ENCODE assay signal across 8 cellular contexts in genomic region chr1:235067396-235068154, GRCh38.
DNase-seq lines count a peak whose midpoint lies in the region; ATAC-seq and TF ChIP-seq lines count a peak whose summit lies in the region.

No MANE protein-coding gene starts in this region.

- TF ChIP-seq CTCF in activated CD8-positive, alpha-beta T cell treated with anti-CD3 and anti-CD28 coated beads for 36 hours (IDR thresholded peaks at IDR 0.05): no peak
- TF ChIP-seq CTCF in colonic mucosa (IDR thresholded peaks at IDR 0.05) (no peak), transverse colon (IDR thresholded peaks at IDR 0.05) (no peak)

- H3K9me3 Mint-ChIP-seq in activated CD8-positive, alpha-beta T cell treated with anti-CD3 and anti-CD28 coated beads for 36 hours: no peaks in the 10 kb centered on the region
- H3K9me3 Mint-ChIP-seq in activated CD8-positive, alpha-beta T cell treated with anti-CD3 and anti-CD28 coated beads, Interleukin-2, amount 10 ng/mL, durations not matched to agents 7 days and 5 days (ENCODE audit: insufficient read depth): no peaks in the 10 kb centered on the region
- H3K9me3 Mint-ChIP-seq in memory B cell: no peaks in the 10 kb centered on the region

- ATAC-seq in activated CD8-positive, alpha-beta T cell treated with anti-CD3 and anti-CD28 coated beads for 36 hours: peak; percentile 88
- ATAC-seq in activated CD8-positive, alpha-beta T cell treated with anti-CD3 and anti-CD28 coated beads, Interleukin-2, amount 10 ng/mL, durations not matched to agents 7 days and 5 days: no peak
- no peak for ATAC-seq in memory B cell (ENCODE audit: low read depth)
- no peak for ATAC-seq in GM18870 (IDR thresholded peaks at IDR 0.05; ENCODE audit: unreplicated experiment)

- H3K4me1 ChIP-seq in colonic mucosa: peaks cover 23% of the 10 kb centered on the region
- peaks cover 25 to 54% (median 31%) of the 10 kb centered on the region in 4 donors for H3K4me1 ChIP-seq in transverse colon

- H3K9ac ChIP-seq in colonic mucosa (ENCODE audit: low read depth in 2 of 2, low read length in 2 of 2): peak overlapping the region in 1 of 2 donors; percentile 70

- no peaks in the 10 kb centered on the region for H3K27me3 Mint-ChIP-seq in activated CD8-positive, alpha-beta T cell treated with anti-CD3 and anti-CD28 coated beads for 36 hours
- H3K27me3 Mint-ChIP-seq in activated CD8-positive, alpha-beta T cell treated with anti-CD3 and anti-CD28 coated beads, Interleukin-2, amount 10 ng/mL, durations not matched to agents 7 days and 5 days (ENCODE audit: low read depth): no peaks in the 10 kb centered on the region
- no peaks in the 10 kb centered on the region for H3K27me3 Mint-ChIP-seq in memory B cell

- CTCF ChIA-PET in activated CD8-positive, alpha-beta T cell treated with anti-CD3 and anti-CD28 coated beads for 36 hours (lab: Charles Lee): no interaction called here
- CTCF ChIA-PET in activated CD8-positive, alpha-beta T cell treated with anti-CD3 and anti-CD28 coated beads, Interleukin-2, amount 10 ng/mL, durations not matched to agents 7 days and 5 days (lab: Charles Lee): interaction anchor here (0.9 to 1.2 kb wide), 2 partner anchors 26 to 105 kb away, joined by 3 read pairs; no protein-coding TSS in a partner anchor

- POLR2A ChIA-PET in activated CD8-positive, alpha-beta T cell treated with anti-CD3 and anti-CD28 coated beads for 36 hours (lab: Charles Lee): no interaction called here
- POLR2A ChIA-PET in activated CD8-positive, alpha-beta T cell treated with anti-CD3 and anti-CD28 coated beads, Interleukin-2, amount 10 ng/mL, durations not matched to agents 7 days and 5 days (lab: Charles Lee): no interaction called here

- H3K27ac ChIP-seq in colonic mucosa (peak overlapping the region; percentile 91), transverse colon (peak overlapping the region; percentile 72 to 87 (median 84))

- in situ Hi-C loops in transverse colon (cut with MboI; ENCODE audit: low pct_ligation_motif_present in 1 of 4, low pct_unique_long_range_greater_than_20kb in 1 of 4, low sequenced_read_pairs in 3 of 4): loop anchor here in 1 of 4 donors (25.0 kb wide), 1 partner anchor 355 kb away; no protein-coding TSS in a partner anchor

- intact Hi-C loops in activated CD8-positive, alpha-beta T cell treated with anti-CD3 and anti-CD28 coated beads for 36 hours (cut with micrococcal nuclease): no loop called here
- intact Hi-C loops in colonic mucosa (cut with DNase I) (no loop called here), transverse colon (cut with DNase I; ENCODE audit: low total_unique reads) (loop anchor here (10.0 kb wide), 1 partner anchor 243 kb away; no protein-coding TSS in a partner anchor)

- H3K36me3 ChIP-seq in colonic mucosa (no peaks in the 10 kb centered on the region), transverse colon (no peaks in the 10 kb centered on the region)

- peaks cover 24% of the 10 kb centered on the region for H3K4me1 Mint-ChIP-seq in activated CD8-positive, alpha-beta T cell treated with anti-CD3 and anti-CD28 coated beads for 36 hours (ENCODE audit: low read depth)
- H3K4me1 Mint-ChIP-seq in activated CD8-positive, alpha-beta T cell treated with anti-CD3 and anti-CD28 coated beads, Interleukin-2, amount 10 ng/mL, durations not matched to agents 7 days and 5 days (ENCODE audit: low read depth): peaks cover 43% of the 10 kb centered on the region
- peaks cover 9% of the 10 kb centered on the region for H3K4me1 Mint-ChIP-seq in memory B cell

- H3K27me3 ChIP-seq in colonic mucosa (no peaks in the 10 kb centered on the region), transverse colon (no peaks in the 10 kb centered on the region)

- TF ChIP-seq EP300 in transverse colon (IDR thresholded peaks at IDR 0.05; ENCODE audit: low read depth): no peak

- H3K27ac Mint-ChIP-seq in activated CD8-positive, alpha-beta T cell treated with anti-CD3 and anti-CD28 coated beads for 36 hours: no peak overlapping the region
- no peak overlapping the region for H3K27ac Mint-ChIP-seq in activated CD8-positive, alpha-beta T cell treated with anti-CD3 and anti-CD28 coated beads, Interleukin-2, amount 10 ng/mL, durations not matched to agents 7 days and 5 days
- peak overlapping the region; percentile 7 for H3K27ac Mint-ChIP-seq in memory B cell

- peak; percentile 46 for DNase-seq in activated CD8-positive, alpha-beta T cell treated with anti-CD3 and anti-CD28 coated beads for 36 hours
- DNase-seq in activated CD8-positive, alpha-beta T cell treated with anti-CD3 and anti-CD28 coated beads, Interleukin-2, amount 10 ng/mL, durations not matched to agents 7 days and 5 days: no peak
- DNase-seq in NCI-H69 (lab: John Stamatoyannopoulos, UW) (peak; percentile 88), colonic mucosa (peak; percentile 90), memory B cell (ENCODE audit: low spot score in 2 of 2) (no peak), transverse colon (peak; percentile 87)
- DNase-seq in activated CD8-positive, alpha-beta memory T cell treated with anti-CD3 and anti-CD28 coated beads for 24 hours: no peak

- H3K4me3 ChIP-seq in colonic mucosa (no peak overlapping the region), transverse colon (no peak overlapping the region)

- WGBS in transverse colon (ENCODE audit: low coverage in 1 of 2), 2 donors: 17 to 38% methylated on average over 2 to 11 of the region's 12 CpGs

- H3K36me3 Mint-ChIP-seq in activated CD8-positive, alpha-beta T cell treated with anti-CD3 and anti-CD28 coated beads for 36 hours (ENCODE audit: low read depth): no peaks in the 10 kb centered on the region
- no peaks in the 10 kb centered on the region for H3K36me3 Mint-ChIP-seq in activated CD8-positive, alpha-beta T cell treated with anti-CD3 and anti-CD28 coated beads, Interleukin-2, amount 10 ng/mL, durations not matched to agents 7 days and 5 days (ENCODE audit: low read depth)
- no peaks in the 10 kb centered on the region for H3K36me3 Mint-ChIP-seq in memory B cell

- H3K4me3 Mint-ChIP-seq in activated CD8-positive, alpha-beta T cell treated with anti-CD3 and anti-CD28 coated beads for 36 hours: no peak overlapping the region
- no peak overlapping the region for H3K4me3 Mint-ChIP-seq in activated CD8-positive, alpha-beta T cell treated with anti-CD3 and anti-CD28 coated beads, Interleukin-2, amount 10 ng/mL, durations not matched to agents 7 days and 5 days
- H3K4me3 Mint-ChIP-seq in memory B cell: no peak overlapping the region

- H3K9me3 ChIP-seq in colonic mucosa (no peaks in the 10 kb centered on the region), transverse colon (no peaks in the 10 kb centered on the region)

- TF ChIP-seq POLR2A in transverse colon (IDR thresholded peaks at IDR 0.05): peak; percentile 53

Comparison
In these comparisons a context has a peak if more than half of its experiments do, and no peak if none do; other contexts are left out.
1. DNase-seq: peak in activated CD8-positive, alpha-beta T cell treated with anti-CD3 and anti-CD28 coated beads for 36 hours (single experiment), NCI-H69 (single experiment), colonic mucosa (single experiment) and transverse colon (single experiment); none in activated CD8-positive, alpha-beta T cell treated with anti-CD3 and anti-CD28 coated beads, Interleukin-2, amount 10 ng/mL, durations not matched to agents 7 days and 5 days (single experiment), memory B cell (0 of 2) and activated CD8-positive, alpha-beta memory T cell treated with anti-CD3 and anti-CD28 coated beads for 24 hours (single experiment).